Comparison of ENCODE assay signal across 8 cellular contexts in the genomic region with DNA sequence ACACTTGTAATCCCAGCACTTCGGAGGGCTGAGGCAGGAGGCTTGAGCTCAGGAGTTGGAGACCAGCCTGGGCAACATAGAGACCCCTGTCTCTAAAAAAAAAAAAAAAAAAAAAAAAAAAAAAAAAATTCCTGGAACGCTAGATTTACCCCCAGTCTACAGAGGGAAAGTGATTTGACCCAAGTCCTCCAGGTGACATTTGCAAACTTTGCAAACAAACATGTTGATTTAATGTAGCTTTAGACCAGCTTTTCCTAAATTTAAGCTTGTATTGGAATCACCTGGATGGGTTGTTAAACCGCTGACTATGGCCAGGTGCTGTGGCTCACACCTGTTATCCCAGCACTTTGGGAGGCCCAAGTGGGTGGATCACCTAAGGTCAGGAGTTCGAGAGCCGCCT.
"Had no signal": no experiment of that assay in that cellular context is flagged by ENCODE, and none has a peak within 500 bp of the region (broad histone marks: within the 10 kb centered on the region; RNA-seq: fewer than 3 reads in every experiment).

No MANE protein-coding gene starts in this region.

- DNase-seq: GDM1, GF-D8 had no signal

- FAIRE-seq: G401.6, GM12878, GM12891, GM12892, GM18507, GM19239 had no signal

- ATAC-seq: GM12878 had no signal

- H3K4me3 ChIP-seq: GM12878 had no signal
